ENCODE assay signal across 32 cellular contexts in genomic region chr3:18097989-18098388, GRCh38.
"Had no signal": no experiment of that assay in that cellular context is flagged by ENCODE, and none has a peak within 500 bp of the region (broad histone marks: within the 10 kb centered on the region; RNA-seq: fewer than 3 reads in every experiment).

No MANE protein-coding gene starts in this region.

- H3K9ac ChIP-seq: neural progenitor cell, parathyroid adenoma had no signal

- H3K4me3 ChIP-seq: adrenal gland, cardiac muscle cell, colonic mucosa, esophagus squamous epithelium, heart right ventricle, left lung, lung, neural progenitor cell, psoas muscle, sigmoid colon, stomach, thyroid gland, upper lobe of left lung, vagina had no signal

- H3K79me2 ChIP-seq: parathyroid adenoma had no signal

- ATAC-seq: activated CD8-positive, alpha-beta memory T cell treated with anti-CD3 and anti-CD28 coated beads, Interleukin-2, amount 10 ng/mL, durations not matched to agents 7 days and 5 days; activated CD8-positive, alpha-beta T cell treated with anti-CD3 and anti-CD28 coated beads, Interleukin-2, amount 10 ng/mL, durations not matched to agents 7 days and 5 days; heart right ventricle; left lung; natural killer cell; psoas muscle; stimulated activated effector memory CD8-positive, alpha-beta T cell treated with anti-CD3 and anti-CD28 coated beads, Interleukin-12 subunit alpha, Interleukin-12 subunit beta, amount 100 ng/mL, for 72 hours had no signal

- H2AFZ ChIP-seq: neural progenitor cell, parathyroid adenoma had no signal

- H3K27me3 ChIP-seq: adrenal gland, cardiac muscle cell, colonic mucosa, esophagus squamous epithelium, heart right ventricle, left lung, neural progenitor cell, sigmoid colon, stomach, thyroid gland, upper lobe of left lung, vagina had no signal

- H3K9me3 ChIP-seq: adrenal gland, colonic mucosa, esophagus squamous epithelium, psoas muscle, sigmoid colon, thyroid gland, upper lobe of left lung, vagina had no signal

- H3K4me2 ChIP-seq: neural progenitor cell had no signal

- H3K36me3 ChIP-seq: adrenal gland, cardiac muscle cell, colonic mucosa, esophagus squamous epithelium, heart right ventricle, left lung, neural progenitor cell, sigmoid colon, stomach, thyroid gland, upper lobe of left lung, vagina had no signal

- DNase-seq: activated CD4-positive, alpha-beta T cell treated with anti-CD3 and anti-CD28 coated beads for 36 hours; activated CD4-positive, CD25-positive, alpha-beta regulatory T cell; activated CD8-positive, alpha-beta memory T cell treated with anti-CD3 and anti-CD28 coated beads, Interleukin-2, amount 10 ng/mL, durations not matched to agents 7 days and 5 days; activated CD8-positive, alpha-beta T cell treated with anti-CD3 and anti-CD28 coated beads, Interleukin-2, amount 10 ng/mL, durations not matched to agents 7 days and 5 days; activated effector memory CD4-positive, alpha-beta T cell treated with Interleukin-2 at 50 U/mL for 16 hours; activated naive CD4-positive, alpha-beta T cell treated with Interleukin-2 at 50 U/mL for 16 hours; activated naive CD8-positive, alpha-beta T cell treated with anti-CD3 and anti-CD28 coated beads for 36 hours; adrenal gland; aorta; cerebellar nuclear complex; colonic mucosa; effector CD8-positive, alpha-beta T cell; esophagus squamous epithelium; foreskin melanocyte; heart right ventricle; left lung; mesendoderm; natural killer cell; occipital lobe; psoas muscle; sigmoid colon; small intestine; stimulated activated CD4-positive, alpha-beta T cell treated with anti-CD3 and anti-CD28 coated beads, Interleukin-4, amount 100 ng/mL, for 24 hours; stomach; thyroid gland; upper lobe of left lung had no signal

- H3K4me1 ChIP-seq: adrenal gland, colonic mucosa, heart right ventricle, left lung, neural progenitor cell, parathyroid adenoma, psoas muscle, stomach, thyroid gland, upper lobe of left lung, vagina had no signal

- H3K27ac ChIP-seq: adrenal gland, cardiac muscle cell, colonic mucosa, esophagus squamous epithelium, heart right ventricle, left lung, neural progenitor cell, parathyroid adenoma, psoas muscle, sigmoid colon, stomach, thyroid gland, upper lobe of left lung, vagina had no signal
